ENCODE assay signal across 1 cellular context in the genomic region with DNA sequence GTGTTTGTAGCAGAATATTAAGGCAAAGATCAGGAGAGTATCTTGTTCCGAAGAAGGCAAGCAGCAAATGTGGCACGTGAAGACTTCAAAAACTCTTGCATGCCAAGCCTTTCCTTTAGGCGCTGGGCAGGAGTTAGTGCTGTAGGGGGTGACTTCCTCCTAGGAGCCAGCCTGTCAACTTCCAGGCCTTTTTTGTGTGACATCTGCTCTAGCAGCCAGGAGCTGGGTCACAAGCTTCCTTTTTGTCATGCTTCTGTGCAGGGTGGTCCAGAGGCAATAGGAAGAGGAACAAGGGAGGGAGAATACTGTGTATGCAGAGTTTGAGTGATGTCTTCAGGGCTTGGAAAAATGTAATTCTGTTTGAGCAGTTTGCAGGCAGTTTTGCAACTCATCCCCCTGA.
TF ChIP-seq lines count a peak whose summit lies in the region.

No MANE protein-coding gene starts in this region.

TF ChIP-seq in GM23338, 12 proteins besides CTCF, POLR2A, EP300 and RAD21 (continued from another document):
- TF ChIP-seq, protein P1, sequence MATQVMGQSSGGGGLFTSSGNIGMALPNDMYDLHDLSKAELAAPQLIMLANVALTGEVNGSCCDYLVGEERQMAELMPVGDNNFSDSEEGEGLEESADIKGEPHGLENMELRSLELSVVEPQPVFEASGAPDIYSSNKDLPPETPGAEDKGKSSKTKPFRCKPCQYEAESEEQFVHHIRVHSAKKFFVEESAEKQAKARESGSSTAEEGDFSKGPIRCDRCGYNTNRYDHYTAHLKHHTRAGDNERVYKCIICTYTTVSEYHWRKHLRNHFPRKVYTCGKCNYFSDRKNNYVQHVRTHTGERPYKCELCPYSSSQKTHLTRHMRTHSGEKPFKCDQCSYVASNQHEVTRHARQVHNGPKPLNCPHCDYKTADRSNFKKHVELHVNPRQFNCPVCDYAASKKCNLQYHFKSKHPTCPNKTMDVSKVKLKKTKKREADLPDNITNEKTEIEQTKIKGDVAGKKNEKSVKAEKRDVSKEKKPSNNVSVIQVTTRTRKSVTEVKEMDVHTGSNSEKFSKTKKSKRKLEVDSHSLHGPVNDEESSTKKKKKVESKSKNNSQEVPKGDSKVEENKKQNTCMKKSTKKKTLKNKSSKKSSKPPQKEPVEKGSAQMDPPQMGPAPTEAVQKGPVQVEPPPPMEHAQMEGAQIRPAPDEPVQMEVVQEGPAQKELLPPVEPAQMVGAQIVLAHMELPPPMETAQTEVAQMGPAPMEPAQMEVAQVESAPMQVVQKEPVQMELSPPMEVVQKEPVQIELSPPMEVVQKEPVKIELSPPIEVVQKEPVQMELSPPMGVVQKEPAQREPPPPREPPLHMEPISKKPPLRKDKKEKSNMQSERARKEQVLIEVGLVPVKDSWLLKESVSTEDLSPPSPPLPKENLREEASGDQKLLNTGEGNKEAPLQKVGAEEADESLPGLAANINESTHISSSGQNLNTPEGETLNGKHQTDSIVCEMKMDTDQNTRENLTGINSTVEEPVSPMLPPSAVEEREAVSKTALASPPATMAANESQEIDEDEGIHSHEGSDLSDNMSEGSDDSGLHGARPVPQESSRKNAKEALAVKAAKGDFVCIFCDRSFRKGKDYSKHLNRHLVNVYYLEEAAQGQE (IDR thresholded peaks at IDR 0.05; ENCODE audit: unreplicated experiment) = no peak
- no peak for TF ChIP-seq NANOG (IDR thresholded peaks at IDR 0.05; ENCODE audit: borderline replicate concordance)
- no peak for TF ChIP-seq ZNF114 (CRISPR knock-in tag; IDR thresholded peaks at IDR 0.05)
- TF ChIP-seq EZH2phosphoT487 (IDR thresholded peaks at IDR 0.05; ENCODE audit: unreplicated experiment) = no peak
- TF ChIP-seq CREB1 (CRISPR knock-in tag; IDR thresholded peaks at IDR 0.05; ENCODE audit: low read depth) = no peak
- TF ChIP-seq, protein P2, sequence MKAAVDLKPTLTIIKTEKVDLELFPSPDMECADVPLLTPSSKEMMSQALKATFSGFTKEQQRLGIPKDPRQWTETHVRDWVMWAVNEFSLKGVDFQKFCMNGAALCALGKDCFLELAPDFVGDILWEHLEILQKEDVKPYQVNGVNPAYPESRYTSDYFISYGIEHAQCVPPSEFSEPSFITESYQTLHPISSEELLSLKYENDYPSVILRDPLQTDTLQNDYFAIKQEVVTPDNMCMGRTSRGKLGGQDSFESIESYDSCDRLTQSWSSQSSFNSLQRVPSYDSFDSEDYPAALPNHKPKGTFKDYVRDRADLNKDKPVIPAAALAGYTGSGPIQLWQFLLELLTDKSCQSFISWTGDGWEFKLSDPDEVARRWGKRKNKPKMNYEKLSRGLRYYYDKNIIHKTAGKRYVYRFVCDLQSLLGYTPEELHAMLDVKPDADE (IDR thresholded peaks at IDR 0.05) = no peak
- no peak for TF ChIP-seq ZNF462 (CRISPR knock-in tag; IDR thresholded peaks at IDR 0.05)
- no peak for TF ChIP-seq EZH2 (IDR thresholded peaks at IDR 0.05; ENCODE audit: low read depth, unreplicated experiment)
- TF ChIP-seq POLR2AphosphoS5 (IDR thresholded peaks at IDR 0.05; ENCODE audit: low read depth) = no peak
- TF ChIP-seq STAT1 (IDR thresholded peaks at IDR 0.05; ENCODE audit: unreplicated experiment) = no peak
- no peak for TF ChIP-seq JUNB (IDR thresholded peaks at IDR 0.05; ENCODE audit: unreplicated experiment)
TF ChIP-seq in GM23338: peak in this region for 0.
